ENCODE assay signal across 1 cellular context in the genomic region with DNA sequence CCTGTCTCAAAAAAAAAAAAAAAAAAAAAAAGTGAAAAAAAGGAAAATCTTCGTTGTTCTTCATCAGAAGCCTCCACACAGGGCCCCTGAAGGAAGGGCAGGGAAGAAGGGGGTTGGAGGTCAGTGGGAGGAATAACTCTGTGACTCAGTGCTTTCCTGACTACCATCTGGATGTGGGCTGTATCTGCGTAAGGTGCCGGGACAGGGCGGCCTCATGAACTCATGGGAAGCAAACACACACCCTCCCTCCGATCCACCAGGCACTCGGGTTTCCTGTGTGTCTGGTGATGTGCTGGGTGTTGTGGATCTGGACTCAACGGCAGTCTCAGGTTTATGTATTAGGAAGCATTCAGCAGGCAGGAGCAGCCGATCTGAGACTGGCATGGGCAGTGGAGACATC.
TF ChIP-seq lines count a peak whose summit lies in the region.

No MANE protein-coding gene starts in this region.

TF ChIP-seq in GM23338, 12 proteins besides CTCF, POLR2A, EP300 and RAD21 (continued from another document):
- TF ChIP-seq, protein P1, sequence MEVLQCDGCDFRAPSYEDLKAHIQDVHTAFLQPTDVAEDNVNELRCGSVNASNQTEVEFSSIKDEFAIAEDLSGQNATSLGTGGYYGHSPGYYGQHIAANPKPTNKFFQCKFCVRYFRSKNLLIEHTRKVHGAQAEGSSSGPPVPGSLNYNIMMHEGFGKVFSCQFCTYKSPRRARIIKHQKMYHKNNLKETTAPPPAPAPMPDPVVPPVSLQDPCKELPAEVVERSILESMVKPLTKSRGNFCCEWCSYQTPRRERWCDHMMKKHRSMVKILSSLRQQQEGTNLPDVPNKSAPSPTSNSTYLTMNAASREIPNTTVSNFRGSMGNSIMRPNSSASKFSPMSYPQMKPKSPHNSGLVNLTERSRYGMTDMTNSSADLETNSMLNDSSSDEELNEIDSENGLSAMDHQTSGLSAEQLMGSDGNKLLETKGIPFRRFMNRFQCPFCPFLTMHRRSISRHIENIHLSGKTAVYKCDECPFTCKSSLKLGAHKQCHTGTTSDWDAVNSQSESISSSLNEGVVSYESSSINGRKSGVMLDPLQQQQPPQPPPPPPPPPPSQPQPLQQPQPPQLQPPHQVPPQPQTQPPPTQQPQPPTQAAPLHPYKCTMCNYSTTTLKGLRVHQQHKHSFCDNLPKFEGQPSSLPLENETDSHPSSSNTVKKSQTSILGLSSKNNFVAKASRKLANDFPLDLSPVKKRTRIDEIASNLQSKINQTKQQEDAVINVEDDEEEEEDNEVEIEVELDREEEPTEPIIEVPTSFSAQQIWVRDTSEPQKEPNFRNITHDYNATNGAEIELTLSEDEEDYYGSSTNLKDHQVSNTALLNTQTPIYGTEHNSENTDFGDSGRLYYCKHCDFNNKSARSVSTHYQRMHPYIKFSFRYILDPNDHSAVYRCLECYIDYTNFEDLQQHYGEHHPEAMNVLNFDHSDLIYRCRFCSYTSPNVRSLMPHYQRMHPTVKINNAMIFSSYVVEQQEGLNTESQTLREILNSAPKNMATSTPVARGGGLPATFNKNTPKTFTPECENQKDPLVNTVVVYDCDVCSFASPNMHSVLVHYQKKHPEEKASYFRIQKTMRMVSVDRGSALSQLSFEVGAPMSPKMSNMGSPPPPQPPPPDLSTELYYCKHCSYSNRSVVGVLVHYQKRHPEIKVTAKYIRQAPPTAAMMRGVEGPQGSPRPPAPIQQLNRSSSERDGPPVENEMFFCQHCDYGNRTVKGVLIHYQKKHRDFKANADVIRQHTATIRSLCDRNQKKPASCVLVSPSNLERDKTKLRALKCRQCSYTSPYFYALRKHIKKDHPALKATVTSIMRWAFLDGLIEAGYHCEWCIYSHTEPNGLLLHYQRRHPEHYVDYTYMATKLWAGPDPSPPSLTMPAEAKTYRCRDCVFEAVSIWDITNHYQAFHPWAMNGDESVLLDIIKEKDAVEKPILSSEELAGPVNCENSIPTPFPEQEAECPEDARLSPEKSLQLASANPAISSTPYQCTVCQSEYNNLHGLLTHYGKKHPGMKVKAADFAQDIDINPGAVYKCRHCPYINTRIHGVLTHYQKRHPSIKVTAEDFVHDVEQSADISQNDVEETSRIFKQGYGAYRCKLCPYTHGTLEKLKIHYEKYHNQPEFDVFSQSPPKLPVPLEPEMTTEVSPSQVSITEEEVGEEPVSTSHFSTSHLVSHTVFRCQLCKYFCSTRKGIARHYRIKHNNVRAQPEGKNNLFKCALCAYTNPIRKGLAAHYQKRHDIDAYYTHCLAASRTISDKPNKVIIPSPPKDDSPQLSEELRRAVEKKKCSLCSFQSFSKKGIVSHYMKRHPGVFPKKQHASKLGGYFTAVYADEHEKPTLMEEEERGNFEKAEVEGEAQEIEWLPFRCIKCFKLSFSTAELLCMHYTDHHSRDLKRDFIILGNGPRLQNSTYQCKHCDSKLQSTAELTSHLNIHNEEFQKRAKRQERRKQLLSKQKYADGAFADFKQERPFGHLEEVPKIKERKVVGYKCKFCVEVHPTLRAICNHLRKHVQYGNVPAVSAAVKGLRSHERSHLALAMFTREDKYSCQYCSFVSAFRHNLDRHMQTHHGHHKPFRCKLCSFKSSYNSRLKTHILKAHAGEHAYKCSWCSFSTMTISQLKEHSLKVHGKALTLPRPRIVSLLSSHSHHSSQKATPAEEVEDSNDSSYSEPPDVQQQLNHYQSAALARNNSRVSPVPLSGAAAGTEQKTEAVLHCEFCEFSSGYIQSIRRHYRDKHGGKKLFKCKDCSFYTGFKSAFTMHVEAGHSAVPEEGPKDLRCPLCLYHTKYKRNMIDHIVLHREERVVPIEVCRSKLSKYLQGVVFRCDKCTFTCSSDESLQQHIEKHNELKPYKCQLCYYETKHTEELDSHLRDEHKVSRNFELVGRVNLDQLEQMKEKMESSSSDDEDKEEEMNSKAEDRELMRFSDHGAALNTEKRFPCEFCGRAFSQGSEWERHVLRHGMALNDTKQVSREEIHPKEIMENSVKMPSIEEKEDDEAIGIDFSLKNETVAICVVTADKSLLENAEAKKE (CRISPR knock-in tag; IDR thresholded peaks at IDR 0.05): no peak
- TF ChIP-seq, protein P2, sequence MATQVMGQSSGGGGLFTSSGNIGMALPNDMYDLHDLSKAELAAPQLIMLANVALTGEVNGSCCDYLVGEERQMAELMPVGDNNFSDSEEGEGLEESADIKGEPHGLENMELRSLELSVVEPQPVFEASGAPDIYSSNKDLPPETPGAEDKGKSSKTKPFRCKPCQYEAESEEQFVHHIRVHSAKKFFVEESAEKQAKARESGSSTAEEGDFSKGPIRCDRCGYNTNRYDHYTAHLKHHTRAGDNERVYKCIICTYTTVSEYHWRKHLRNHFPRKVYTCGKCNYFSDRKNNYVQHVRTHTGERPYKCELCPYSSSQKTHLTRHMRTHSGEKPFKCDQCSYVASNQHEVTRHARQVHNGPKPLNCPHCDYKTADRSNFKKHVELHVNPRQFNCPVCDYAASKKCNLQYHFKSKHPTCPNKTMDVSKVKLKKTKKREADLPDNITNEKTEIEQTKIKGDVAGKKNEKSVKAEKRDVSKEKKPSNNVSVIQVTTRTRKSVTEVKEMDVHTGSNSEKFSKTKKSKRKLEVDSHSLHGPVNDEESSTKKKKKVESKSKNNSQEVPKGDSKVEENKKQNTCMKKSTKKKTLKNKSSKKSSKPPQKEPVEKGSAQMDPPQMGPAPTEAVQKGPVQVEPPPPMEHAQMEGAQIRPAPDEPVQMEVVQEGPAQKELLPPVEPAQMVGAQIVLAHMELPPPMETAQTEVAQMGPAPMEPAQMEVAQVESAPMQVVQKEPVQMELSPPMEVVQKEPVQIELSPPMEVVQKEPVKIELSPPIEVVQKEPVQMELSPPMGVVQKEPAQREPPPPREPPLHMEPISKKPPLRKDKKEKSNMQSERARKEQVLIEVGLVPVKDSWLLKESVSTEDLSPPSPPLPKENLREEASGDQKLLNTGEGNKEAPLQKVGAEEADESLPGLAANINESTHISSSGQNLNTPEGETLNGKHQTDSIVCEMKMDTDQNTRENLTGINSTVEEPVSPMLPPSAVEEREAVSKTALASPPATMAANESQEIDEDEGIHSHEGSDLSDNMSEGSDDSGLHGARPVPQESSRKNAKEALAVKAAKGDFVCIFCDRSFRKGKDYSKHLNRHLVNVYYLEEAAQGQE (IDR thresholded peaks at IDR 0.05; ENCODE audit: unreplicated experiment): no peak
- TF ChIP-seq ETS1 (IDR thresholded peaks at IDR 0.05): no peak
- no peak for TF ChIP-seq EZH2phosphoT487 (IDR thresholded peaks at IDR 0.05; ENCODE audit: unreplicated experiment)
- no peak for TF ChIP-seq POLR2AphosphoS5 (IDR thresholded peaks at IDR 0.05; ENCODE audit: low read depth)
